1 cellular context compared by ENCODE assay signal in genomic region chr5:40124367-40124766, GRCh38.
TF ChIP-seq lines count a peak whose summit lies in the region.

No MANE protein-coding gene starts in this region.

TF ChIP-seq in GM23338, 12 proteins besides CTCF, POLR2A, EP300 and RAD21 (continued from another document):
- no peak for TF ChIP-seq POLR2AphosphoS5 (IDR thresholded peaks at IDR 0.05; ENCODE audit: low read depth)
- TF ChIP-seq STAT1 (IDR thresholded peaks at IDR 0.05; ENCODE audit: unreplicated experiment): no peak
